Comparison of ENCODE assay signal across 15 cellular contexts in genomic region chr6:136408205-136408604, GRCh38.
DNase-seq lines count a peak whose midpoint lies in the region; ATAC-seq and TF ChIP-seq lines count a peak whose summit lies in the region.
"Had no signal": no experiment of that assay in that cellular context is flagged by ENCODE, and none has a peak within 500 bp of the region (broad histone marks: within the 10 kb centered on the region; RNA-seq: fewer than 3 reads in every experiment).

No MANE protein-coding gene starts in this region.

- BruUV-seq in MCF 10A (replicated peaks; lab: Mats Ljungman, UMichigan): no TSS peak

- no peak for TF ChIP-seq RAD21 in SK-N-SH (IDR thresholded peaks at IDR 0.05; ENCODE audit: low read length)

- H3K9me3 ChIP-seq in breast epithelium: no peaks in the 10 kb centered on the region
- no peaks in the 10 kb centered on the region for H3K9me3 ChIP-seq in SK-N-SH
- H3K9me3 ChIP-seq in fibroblast of lung (ENCODE audit: control insufficient read depth, insufficient read depth, low read depth, low read length): no peaks in the 10 kb centered on the region
- no peaks in the 10 kb centered on the region for H3K9me3 ChIP-seq in lower lobe of right lung

- H3K4me3 ChIP-seq in breast epithelium (no peak overlapping the region), SK-N-SH (ENCODE audit: low read depth in 2 of 2, low read length in 1 of 2) (no peak overlapping the region), fibroblast of lung (replicated peaks in 1 of 4; ENCODE audit: control extremely low read depth in 1 of 4, insufficient read depth in 1 of 4, low read depth in 3 of 4, low read length in 4 of 4) (no peak overlapping the region), lower lobe of right lung (no peak overlapping the region)

- H3K9me2 ChIP-seq in SK-N-SH: no peaks in the 10 kb centered on the region

- no peak overlapping the region for H3K27ac Mint-ChIP-seq in MCF 10A (ENCODE audit: low read depth, unreplicated experiment)
- H3K27ac Mint-ChIP-seq: type B pancreatic cell had no signal

- H3K27ac ChIP-seq in breast epithelium (peak overlapping the region in 1 of 2 donors; percentile 57), SK-N-SH (ENCODE audit: low read depth in 2 of 2, low read length in 1 of 2) (peak overlapping the region in 1 of 2 experiments; percentile 51; a peak in 2 of 4 replicates), fibroblast of lung (ENCODE audit: insufficient read depth, low read length) (no peak overlapping the region), lower lobe of right lung (no peak overlapping the region)

- H4K20me1 ChIP-seq in SK-N-SH (ENCODE audit: insufficient read depth): no peaks in the 10 kb centered on the region
- H4K20me1 ChIP-seq in fibroblast of lung (ENCODE audit: control insufficient read depth, extremely low read depth, insufficient read depth, low read length): no peaks in the 10 kb centered on the region

- H3K79me2 ChIP-seq in SK-N-SH (ENCODE audit: insufficient read depth) (no peaks in the 10 kb centered on the region), fibroblast of lung (ENCODE audit: control insufficient read depth, insufficient read depth, low read length) (no peaks in the 10 kb centered on the region)

- 0 out of 2 replicates have a peak overlapping the region, but pooled peaks have one; percentile 56 for H2AFZ ChIP-seq in SK-N-SH (ENCODE audit: low read depth)
- H2AFZ ChIP-seq in fibroblast of lung (ENCODE audit: low read length): no peak overlapping the region

- peak; percentile 34 for DNase-seq in MCF 10A (ENCODE audit: unreplicated experiment)
- DNase-seq in breast epithelium (ENCODE audit: low spot score in 2 of 2): no peak
- DNase-seq in SK-N-SH: no peak
- DNase-seq in fibroblast of lung (ENCODE audit: low read depth in 2 of 2): peak; percentile 58 to 64
- DNase-seq in lower lobe of right lung: no peak
- no peak for DNase-seq in occipital lobe (lab: John Stamatoyannopoulos, UW)
- no peak for DNase-seq in GM19238 (ENCODE audit: insufficient read length, low spot score)
- DNase-seq: amniotic stem cell, DMS153, H9, hippocampal formation, NCI-H1694 treated with DMSO at 0.1 percent for 48 hours, SHP77 had no signal

- peaks cover 16% of the 10 kb centered on the region for H3F3A ChIP-seq in SK-N-SH (replicated peaks; ENCODE audit: insufficient read depth)

- TF ChIP-seq POLR2A in breast epithelium (IDR thresholded peaks at IDR 0.05): no peak

- POLR2A ChIA-PET in MCF 10A (lab: Yijun Ruan, JAX) (interaction anchor here (0.6 to 0.7 kb wide), 2 partner anchors 1208 to 1245 kb away, joined by 3 read pairs; no protein-coding TSS in a partner anchor), SK-N-SH (lab: Yijun Ruan, JAX) (no interaction called here)

- H3K4me3 Mint-ChIP-seq in MCF 10A (ENCODE audit: unreplicated experiment): no peak overlapping the region
- H3K4me3 Mint-ChIP-seq: H9, type B pancreatic cell had no signal

- H3K4me1 ChIP-seq in breast epithelium (peaks cover 0 to 6% of the 10 kb centered on the region in 2 donors), SK-N-SH (ENCODE audit: control insufficient read depth in 1 of 2, insufficient read depth in 2 of 2, low read depth in 1 of 2, low read length in 1 of 2) (peaks cover 0 to 12% of the 10 kb centered on the region in 2 experiments; a peak in 1 of 4 replicates), fibroblast of lung (ENCODE audit: control insufficient read depth, extremely low read depth, insufficient read depth, low read length) (peaks cover 3% of the 10 kb centered on the region), lower lobe of right lung (peaks cover 3% of the 10 kb centered on the region)

- H3K27me3 Mint-ChIP-seq in MCF 10A (ENCODE audit: insufficient read depth, unreplicated experiment): no peaks in the 10 kb centered on the region
- H3K27me3 Mint-ChIP-seq: type B pancreatic cell had no signal

- peaks cover 15% of the 10 kb centered on the region for H3K4me1 Mint-ChIP-seq in MCF 10A (ENCODE audit: insufficient read depth, unreplicated experiment)

- no peak overlapping the region for H3K9ac ChIP-seq in SK-N-SH
- no peak overlapping the region for H3K9ac ChIP-seq in fibroblast of lung (ENCODE audit: insufficient read depth, low read length)

- TF ChIP-seq CTCF in MCF 10A (IDR thresholded peaks at IDR 0.05; ENCODE audit: unreplicated experiment): no peak
- TF ChIP-seq CTCF in breast epithelium (IDR thresholded peaks at IDR 0.05): no peak
- TF ChIP-seq CTCF in SK-N-SH (IDR thresholded peaks at IDR 0.05): no peak
- no peak for TF ChIP-seq CTCF in fibroblast of lung (conservative IDR thresholded peaks at IDR 0.05 in 1 of 2, IDR thresholded peaks at IDR 0.05 in 1 of 2; ENCODE audit: low read depth in 1 of 2, low read length in 2 of 2)
- TF ChIP-seq CTCF in lower lobe of right lung (IDR thresholded peaks at IDR 0.05): no peak

- no peaks in the 10 kb centered on the region for H3K9me3 Mint-ChIP-seq in MCF 10A (ENCODE audit: unreplicated experiment)
- H3K9me3 Mint-ChIP-seq: H9, type B pancreatic cell had no signal

- H3K36me3 ChIP-seq in breast epithelium (no peaks in the 10 kb centered on the region), SK-N-SH (replicated peaks in 1 of 2; ENCODE audit: control insufficient read depth in 1 of 2, insufficient read depth in 2 of 2, low read length in 1 of 2) (no peaks in the 10 kb centered on the region), fibroblast of lung (ENCODE audit: control insufficient read depth, insufficient read depth, low read length) (no peaks in the 10 kb centered on the region), lower lobe of right lung (no peaks in the 10 kb centered on the region)

- H3K27me3 ChIP-seq in breast epithelium (no peaks in the 10 kb centered on the region), SK-N-SH (ENCODE audit: insufficient read depth) (no peaks in the 10 kb centered on the region), fibroblast of lung (ENCODE audit: control insufficient read depth, insufficient read depth, low read length) (no peaks in the 10 kb centered on the region), lower lobe of right lung (ENCODE audit: low read depth) (no peaks in the 10 kb centered on the region)

- intact Hi-C loops in MCF 10A (cut with micrococcal nuclease): no loop called here
- intact Hi-C loops in breast epithelium (cut with DNase I; ENCODE audit: low total_unique reads): no loop called here
- intact Hi-C loops in lower lobe of right lung (cut with DNase I): no loop called here

- no peak for TF ChIP-seq EP300 in SK-N-SH (IDR thresholded peaks at IDR 0.05; ENCODE audit: borderline replicate concordance in 1 of 2, low read depth in 1 of 2, low read length in 1 of 2)

- CTCF ChIA-PET in MCF 10A (lab: Yijun Ruan, JAX): interaction anchor here (1.1 to 1.2 kb wide), 2 partner anchors 10 to 139 kb away, joined by 3 to 4 read pairs; no protein-coding TSS in a partner anchor
- CTCF ChIA-PET in SK-N-SH (lab: Yijun Ruan, JAX): no interaction called here

- peaks cover 19% of the 10 kb centered on the region for H3K36me3 Mint-ChIP-seq in MCF 10A (ENCODE audit: insufficient read depth, unreplicated experiment)

- 59% methylated on average over 4 of the region's 4 CpGs for WGBS in SK-N-SH (ENCODE audit: low lambda C conversion rate)

- H3K4me2 ChIP-seq in SK-N-SH (peak overlapping the region; percentile 20; the same call in 1 of the 2 replicates), fibroblast of lung (ENCODE audit: extremely low read depth, insufficient read depth, low read length) (peak overlapping the region; percentile 51)

- ATAC-seq in lower lobe of right lung: no peak
- ATAC-seq in HG03521 (IDR thresholded peaks at IDR 0.05; ENCODE audit: unreplicated experiment): no peak

TF ChIP-seq in SK-N-SH, 30 proteins besides CTCF, POLR2A, EP300 and RAD21:
- TF ChIP-seq FOSL2 (IDR thresholded peaks at IDR 0.05; ENCODE audit: borderline replicate concordance, low read depth) (peak; percentile 34; the same call in 1 of the 2 replicates), MXI1 (IDR thresholded peaks at IDR 0.05; ENCODE audit: low read depth, low read length) (no peak), TAF1 (IDR thresholded peaks at IDR 0.05; ENCODE audit: borderline replicate concordance, low read depth, low read length) (no peak), TCF12 (IDR thresholded peaks at IDR 0.05) (no peak), GATA2 (CRISPR knock-in tag; IDR thresholded peaks at IDR 0.05) (no peak), POLR2AphosphoS5 (IDR thresholded peaks at IDR 0.05; ENCODE audit: low read depth, low read length) (no peak), FOXM1 (IDR thresholded peaks at IDR 0.05; ENCODE audit: low read depth) (no peak), MEF2A (IDR thresholded peaks at IDR 0.05; ENCODE audit: borderline replicate concordance, low read depth) (peak; percentile 75)
- TF ChIP-seq, protein P1, sequence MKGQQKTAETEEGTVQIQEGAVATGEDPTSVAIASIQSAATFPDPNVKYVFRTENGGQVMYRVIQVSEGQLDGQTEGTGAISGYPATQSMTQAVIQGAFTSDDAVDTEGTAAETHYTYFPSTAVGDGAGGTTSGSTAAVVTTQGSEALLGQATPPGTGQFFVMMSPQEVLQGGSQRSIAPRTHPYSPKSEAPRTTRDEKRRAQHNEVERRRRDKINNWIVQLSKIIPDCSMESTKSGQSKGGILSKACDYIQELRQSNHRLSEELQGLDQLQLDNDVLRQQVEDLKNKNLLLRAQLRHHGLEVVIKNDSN (IDR thresholded peaks at IDR 0.05; ENCODE audit: borderline replicate concordance, low read depth): peak; percentile 29; the same call in 1 of the 2 replicates

Comparison
In these comparisons a context has a peak if more than half of its experiments do, and no peak if none do; other contexts are left out.
1. DNase-seq: peak in MCF 10A (single experiment) and fibroblast of lung (2 of 2); none in breast epithelium (0 of 2), SK-N-SH (single experiment), lower lobe of right lung (single experiment), occipital lobe (single experiment) and GM19238 (single experiment).